Comparison of ENCODE assay signal across 24 cellular contexts in genomic region chr7:132784406-132784805, GRCh38.
"Had no signal": no experiment of that assay in that cellular context is flagged by ENCODE, and none has a peak within 500 bp of the region (broad histone marks: within the 10 kb centered on the region; RNA-seq: fewer than 3 reads in every experiment).

No MANE protein-coding gene starts in this region.

- H3K4me1 ChIP-seq: colonic mucosa, right atrium auricular region, suprapubic skin had no signal

- H3K9me3 ChIP-seq: colonic mucosa, right atrium auricular region, suprapubic skin had no signal

- H3K4me1 Mint-ChIP-seq: activated naive CD8-positive, alpha-beta T cell treated with anti-CD3 and anti-CD28 coated beads, Interleukin-2, amount 10 ng/mL, durations not matched to agents 7 days and 5 days had no signal

- DNase-seq: activated CD4-positive, alpha-beta T cell treated with anti-CD3 and anti-CD28 coated beads for 1 hour; activated CD4-positive, alpha-beta T cell treated with anti-CD3 and anti-CD28 coated beads, Interleukin-2, amount 50 U/mL, for 4 hours; activated naive CD8-positive, alpha-beta T cell treated with anti-CD3 and anti-CD28 coated beads, Interleukin-2, amount 10 ng/mL, durations not matched to agents 7 days and 5 days; amygdala; colonic mucosa; endodermal cell; erythroblast; foreskin melanocyte; glutamatergic neuron; hippocampal formation; kidney; occipital lobe; stimulated activated CD4-positive, alpha-beta T cell treated with anti-CD3 and anti-CD28 coated beads, Interleukin-2, amount 100 ng/mL, for 48 hours; stimulated activated naive CD8-positive, alpha-beta T cell treated with anti-CD3 and anti-CD28 coated beads, Interleukin-15, amount 100 ng/mL, for 72 hours; SW 1271; T-helper 2 cell; WERI-Rb-1 had no signal

- ATAC-seq: left lobe of liver; stimulated activated naive CD8-positive, alpha-beta T cell treated with anti-CD3 and anti-CD28 coated beads, Interleukin-15, amount 100 ng/mL, for 72 hours had no signal

- H3K36me3 ChIP-seq: colonic mucosa, right atrium auricular region had no signal

- H3K9me3 Mint-ChIP-seq: activated T-helper 1 cell treated with anti-CD3 and anti-CD28 coated beads, Interleukin-12 subunit alpha, Interleukin-12 subunit beta, Interleukin-2, Interleukin-4 antibody, amounts not matched to agents 30 ng/mL and 10 ng/mL and 1 ng/mL, durations not matched to agents 14 hours and 24 hours and 36 hours; brain; endodermal cell; stimulated activated naive CD8-positive, alpha-beta T cell treated with anti-CD3 and anti-CD28 coated beads, Interleukin-15, amount 100 ng/mL, for 72 hours had no signal

- H3K27me3 ChIP-seq: colonic mucosa, right atrium auricular region, suprapubic skin had no signal

- H3K27ac Mint-ChIP-seq: activated naive CD8-positive, alpha-beta T cell treated with anti-CD3 and anti-CD28 coated beads, Interleukin-2, amount 10 ng/mL, durations not matched to agents 7 days and 5 days; activated T-helper 1 cell treated with anti-CD3 and anti-CD28 coated beads, Interleukin-12 subunit alpha, Interleukin-12 subunit beta, Interleukin-2, Interleukin-4 antibody, amounts not matched to agents 30 ng/mL and 10 ng/mL and 1 ng/mL, durations not matched to agents 14 hours and 24 hours and 36 hours; endodermal cell; progenitor cell of endocrine pancreas; stimulated activated naive CD8-positive, alpha-beta T cell treated with anti-CD3 and anti-CD28 coated beads, Interleukin-15, amount 100 ng/mL, for 72 hours had no signal

- H3K4me3 ChIP-seq: colonic mucosa, lung, right atrium auricular region, suprapubic skin had no signal

- H3K4me3 Mint-ChIP-seq: activated naive CD8-positive, alpha-beta T cell treated with anti-CD3 and anti-CD28 coated beads, Interleukin-2, amount 10 ng/mL, durations not matched to agents 7 days and 5 days; activated T-helper 1 cell treated with anti-CD3 and anti-CD28 coated beads, Interleukin-12 subunit alpha, Interleukin-12 subunit beta, Interleukin-2, Interleukin-4 antibody, amounts not matched to agents 30 ng/mL and 10 ng/mL and 1 ng/mL, durations not matched to agents 14 hours and 24 hours and 36 hours; brain; endodermal cell; stimulated activated naive CD8-positive, alpha-beta T cell treated with anti-CD3 and anti-CD28 coated beads, Interleukin-15, amount 100 ng/mL, for 72 hours had no signal

- H3K27ac ChIP-seq: colonic mucosa, right atrium auricular region, suprapubic skin, WERI-Rb-1 had no signal

- H3K27me3 Mint-ChIP-seq: activated naive CD8-positive, alpha-beta T cell treated with anti-CD3 and anti-CD28 coated beads, Interleukin-2, amount 10 ng/mL, durations not matched to agents 7 days and 5 days; brain; progenitor cell of endocrine pancreas; stimulated activated naive CD8-positive, alpha-beta T cell treated with anti-CD3 and anti-CD28 coated beads, Interleukin-15, amount 100 ng/mL, for 72 hours had no signal
